14 cellular contexts compared by ENCODE assay signal in the genomic region with DNA sequence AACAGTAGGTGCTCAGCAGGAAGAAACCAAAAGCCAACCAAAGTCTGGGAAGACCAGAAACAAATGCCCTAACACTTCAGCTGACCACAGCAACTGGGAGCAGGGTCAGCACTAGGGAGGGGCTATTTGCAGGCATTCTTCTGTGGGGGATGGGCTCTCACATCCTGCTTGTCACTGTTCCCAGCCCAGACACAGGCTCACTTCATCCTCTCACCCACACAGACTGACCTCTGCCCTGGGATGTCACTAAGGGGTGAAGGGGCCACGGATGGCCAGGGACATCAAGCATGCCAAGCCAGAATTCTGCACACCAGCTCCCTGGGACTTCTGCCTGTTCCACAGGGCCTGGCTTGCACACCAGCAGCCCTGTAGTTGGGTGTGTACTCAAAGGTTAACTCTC. TPM values are rescaled to one million over a fixed set of nuclear protein-coding genes. Genes with fewer than 3 reads are reported as not detected.
"Had no signal": no experiment of that assay in that cellular context is flagged by ENCODE, and none has a peak within 500 bp of the region (broad histone marks: within the 10 kb centered on the region; RNA-seq: fewer than 3 reads in every experiment).

No MANE protein-coding gene starts in this region.

- H3K27ac ChIP-seq: cardiac muscle cell, gastrocnemius medialis, testis had no signal

- H3K36me3 ChIP-seq: cardiac muscle cell, gastrocnemius medialis had no signal

- DNase-seq: activated CD8-positive, alpha-beta memory T cell treated with anti-CD3 and anti-CD28 coated beads, Interleukin-2, amount 50 U/mL, for 48 hours; activated CD8-positive, alpha-beta T cell treated with anti-CD3 and anti-CD28 coated beads for 36 hours; activated naive CD8-positive, alpha-beta T cell treated with anti-CD3 and anti-CD28 coated beads, Interleukin-2, amount 50 U/mL, for 24 hours; effector CD4-positive, alpha-beta T cell; gastrocnemius medialis; mucosa of descending colon; stimulated activated CD4-positive, alpha-beta T cell treated with anti-CD3 and anti-CD28 coated beads, Interleukin-4, amount 100 ng/mL, for 1 hour; SW 1271; testis had no signal

- H3K4me3 ChIP-seq: cardiac muscle cell, gastrocnemius medialis, mucosa of descending colon, testis had no signal

- H3K9me3 ChIP-seq: gastrocnemius medialis, mucosa of descending colon, testis had no signal

- H3K4me1 ChIP-seq: gastrocnemius medialis had no signal

- H3K27me3 ChIP-seq: gastrocnemius medialis, testis had no signal

- ATAC-seq: activated CD8-positive, alpha-beta T cell treated with anti-CD3 and anti-CD28 coated beads for 36 hours; activated naive CD8-positive, alpha-beta T cell treated with anti-CD3 and anti-CD28 coated beads, Interleukin-2, amount 50 U/mL, for 24 hours; gastrocnemius medialis; mucosa of descending colon; natural killer cell treated with Interleukin-12 subunit alpha and Interleukin-12 subunit beta and Interleukin-15 and Interleukin-18, amount 100 ng/mL, for 72 hours had no signal

RNA-seq across cellular contexts. Expression of a gene that starts 28.7 kb away (rescaled TPM):
- total RNA-seq: activated CD8-positive, alpha-beta T cell treated with anti-CD3 and anti-CD28 coated beads for 36 hours; fibroblast of lung; lung microvascular endothelial cell; osteocyte had no signal
- polyA plus RNA-seq: fibroblast of lung had no signal
